In genomic region chr10:80409121-80409520, GRCh38 we compare ENCODE assay signal across 8 cellular contexts. TPM values are rescaled to one million over a fixed set of nuclear protein-coding genes. Genes with fewer than 3 reads are reported as not detected.
DNase-seq lines count a peak whose midpoint lies in the region; ATAC-seq and TF ChIP-seq lines count a peak whose summit lies in the region.

No MANE protein-coding gene starts in this region.

- peak overlapping the region; percentile 88 for H3K9ac ChIP-seq in Loucy (ENCODE audit: low read depth, low read length, poor library complexity, severe bottlenecking)

- peaks cover 57% of the 10 kb centered on the region for H3K79me2 ChIP-seq in Loucy (ENCODE audit: insufficient read depth, low read length)

- peaks cover 14% of the 10 kb centered on the region for H4K20me1 ChIP-seq in Loucy (ENCODE audit: insufficient read depth, low read length, poor library complexity, severe bottlenecking)

- no peaks in the 10 kb centered on the region for H3K36me3 ChIP-seq in BE2C
- no peaks in the 10 kb centered on the region for H3K36me3 ChIP-seq in Loucy (ENCODE audit: insufficient read depth, low read length)
- H3K36me3 ChIP-seq in effector memory CD4-positive, alpha-beta T cell (ENCODE audit: control insufficient read depth, insufficient read depth, low read length) = no peaks in the 10 kb centered on the region

- POLR2A ChIA-PET in naive thymus-derived CD8-positive, alpha-beta T cell (lab: Charles Lee) = no interaction called here
- POLR2A ChIA-PET in RWPE1 (lab: Yijun Ruan, JAX; ENCODE audit: low non-redundant PET) = no interaction called here

- H3K9me3 ChIP-seq in BE2C (no peaks in the 10 kb centered on the region), Loucy (ENCODE audit: insufficient read depth, low read depth, low read length) (no peaks in the 10 kb centered on the region)
- no peaks in the 10 kb centered on the region for H3K9me3 ChIP-seq in effector memory CD4-positive, alpha-beta T cell (ENCODE audit: control insufficient read depth, low read length)

- H3K27me3 ChIP-seq in BE2C (no peaks in the 10 kb centered on the region), Loucy (ENCODE audit: insufficient read depth, low read length, poor library complexity, severe bottlenecking) (no peaks in the 10 kb centered on the region)
- H3K27me3 ChIP-seq in effector memory CD4-positive, alpha-beta T cell (replicated peaks; ENCODE audit: control insufficient read depth, insufficient read depth, low read length, poor library complexity, severe bottlenecking) = no peaks in the 10 kb centered on the region

- H3K9me2 ChIP-seq in Loucy (replicated peaks; ENCODE audit: low read depth, low read length) = no peaks in the 10 kb centered on the region

- no peak for ATAC-seq in naive thymus-derived CD8-positive, alpha-beta T cell

- H3K4me3 Mint-ChIP-seq in naive thymus-derived CD8-positive, alpha-beta T cell = peak overlapping the region; percentile 74 to 96 (median 90)

- no peaks in the 10 kb centered on the region for H3K36me3 Mint-ChIP-seq in naive thymus-derived CD8-positive, alpha-beta T cell

- peak overlapping the region; percentile 79 for H3K4me3 ChIP-seq in BE2C (ENCODE audit: low read depth, low read length)
- peak overlapping the region; percentile 86 for H3K4me3 ChIP-seq in Loucy (ENCODE audit: low read length, poor library complexity, severe bottlenecking)
- H3K4me3 ChIP-seq in effector memory CD4-positive, alpha-beta T cell (ENCODE audit: insufficient read depth, low read depth, low read length, poor library complexity, severe bottlenecking) = peak overlapping the region; percentile 88

- peaks cover 19 to 47% (median 28%) of the 10 kb centered on the region in 4 donors for H3K4me1 Mint-ChIP-seq in naive thymus-derived CD8-positive, alpha-beta T cell

- H3K27ac Mint-ChIP-seq in naive thymus-derived CD8-positive, alpha-beta T cell = peak overlapping the region in 5 of 10 donors; percentile 20 to 79 (median 63)

- H3K9me3 Mint-ChIP-seq in naive thymus-derived CD8-positive, alpha-beta T cell = no peaks in the 10 kb centered on the region

- H3K4me1 ChIP-seq in BE2C (peaks cover 33% of the 10 kb centered on the region), Loucy (ENCODE audit: insufficient read depth, low read length, poor library complexity, severe bottlenecking) (peaks cover 63% of the 10 kb centered on the region)
- peaks cover 8% of the 10 kb centered on the region for H3K4me1 ChIP-seq in effector memory CD4-positive, alpha-beta T cell (ENCODE audit: control insufficient read depth, insufficient read depth, low read length, poor library complexity, severe bottlenecking)

- CTCF ChIA-PET in RWPE1 (lab: Yijun Ruan, JAX) = interaction anchor here (1.2 kb wide), 1 partner anchor 107 kb away, joined by 4 read pairs; no protein-coding TSS in a partner anchor

- peak overlapping the region; percentile 97 for H2AFZ ChIP-seq in Loucy (ENCODE audit: low read length)

- no peak for TF ChIP-seq CTCF in BE2C (IDR thresholded peaks at IDR 0.05; ENCODE audit: low read depth, low read length)
- TF ChIP-seq CTCF in Loucy (conservative IDR thresholded peaks at IDR 0.05; ENCODE audit: low read length) = no peak
- no peak for TF ChIP-seq CTCF in RWPE1 (conservative IDR thresholded peaks at IDR 0.05; ENCODE audit: low read depth)

- H3K27me3 Mint-ChIP-seq in naive thymus-derived CD8-positive, alpha-beta T cell = peaks cover 0 to 6% (median 0%) of the 10 kb centered on the region in 5 donors

- H3K4me2 ChIP-seq in Loucy (ENCODE audit: low read depth, low read length, poor library complexity, severe bottlenecking) = peak overlapping the region; percentile 73

- DNase-seq in BE2C (no peak), C1 segment of cervical spinal cord (lab: John Stamatoyannopoulos, UW) (no peak), RWPE1 (ENCODE audit: low spot score) (no peak), midbrain (lab: John Stamatoyannopoulos, UW) (no peak)
- DNase-seq in effector memory CD4-positive, alpha-beta T cell = no peak
- no peak for DNase-seq in naive thymus-derived CD8-positive, alpha-beta T cell
- no peak for DNase-seq in activated effector memory CD4-positive, alpha-beta T cell treated with anti-CD3 and anti-CD28 coated beads, Interleukin-2, amount 50 U/mL, for 16 hours

- no peaks in the 10 kb centered on the region for H3F3A ChIP-seq in Loucy (ENCODE audit: low read depth)

- peak overlapping the region; percentile 22 for H3K27ac ChIP-seq in effector memory CD4-positive, alpha-beta T cell (ENCODE audit: insufficient read depth, low read length, poor library complexity, severe bottlenecking)
- no peak overlapping the region; the same call in 1 of the 2 replicates for H3K27ac ChIP-seq in RWPE1

RNA-seq across cellular contexts. Expression of gene PRXL2A, which starts 0.8 kb away (rescaled TPM):
- polyA plus RNA-seq in BE2C (2012; ENCODE audit: insufficient read depth, insufficient read length, low read depth) = 55.6 TPM
- total RNA-seq in naive thymus-derived CD8-positive, alpha-beta T cell = 10 to 100 TPM; 10.2 to 11.6 TPM
- 10 to 100 TPM; 13.8 to 21.3 (median 16.1) TPM for polyA plus RNA-seq in naive thymus-derived CD8-positive, alpha-beta T cell

RNA-seq across cellular contexts. Expression of gene TSPAN14, which starts 45.0 kb away (rescaled TPM):
- polyA plus RNA-seq in BE2C (2012; ENCODE audit: insufficient read depth, insufficient read length, low read depth) = 29.9 TPM
- total RNA-seq in naive thymus-derived CD8-positive, alpha-beta T cell = 100 to 1,000 TPM; 163 to 165 TPM
- polyA plus RNA-seq in naive thymus-derived CD8-positive, alpha-beta T cell = 100 to 1,000 TPM; 152 to 293 (median 155) TPM

RNA-seq across cellular contexts. Expression of gene DYDC2, which starts 52.5 kb away (rescaled TPM):
- 2.1 TPM for polyA plus RNA-seq in BE2C (2012; ENCODE audit: insufficient read depth, insufficient read length, low read depth)
- not detected for total RNA-seq in naive thymus-derived CD8-positive, alpha-beta T cell
- polyA plus RNA-seq in naive thymus-derived CD8-positive, alpha-beta T cell = not detected

RNA-seq across cellular contexts. Expression of gene DYDC1, which starts 52.6 kb away (rescaled TPM):
- not detected for polyA plus RNA-seq in BE2C (2012; ENCODE audit: insufficient read depth, insufficient read length, low read depth)
- not detected for total RNA-seq in naive thymus-derived CD8-positive, alpha-beta T cell
- polyA plus RNA-seq in naive thymus-derived CD8-positive, alpha-beta T cell = not detected
